Comparison of ENCODE assay signal across 20 cellular contexts in genomic region chr9:119291554-119291953, GRCh38.
DNase-seq lines count a peak whose midpoint lies in the region; ATAC-seq and TF ChIP-seq lines count a peak whose summit lies in the region.
"Had no signal": no experiment of that assay in that cellular context is flagged by ENCODE, and none has a peak within 500 bp of the region (broad histone marks: within the 10 kb centered on the region; RNA-seq: fewer than 3 reads in every experiment).

No MANE protein-coding gene starts in this region.

- ATAC-seq in GM23338 (no peak), HG03159 (IDR thresholded peaks at IDR 0.05; ENCODE audit: unreplicated experiment) (no peak)
- ATAC-seq: CD8-positive, alpha-beta T cell; GM12878; HCT116 had no signal

- no peaks in the 10 kb centered on the region for H3K9me2 ChIP-seq in GM23338 (ENCODE audit: insufficient read depth)

- H3K4me1 ChIP-seq in GM23338 (ENCODE audit: insufficient read depth): peaks cover 55% of the 10 kb centered on the region
- H3K4me1 ChIP-seq in esophagus muscularis mucosa: no peaks in the 10 kb centered on the region
- H3K4me1 ChIP-seq in left ventricle myocardium inferior: no peaks in the 10 kb centered on the region
- H3K4me1 ChIP-seq: BLaER1, Caco-2 had no signal

- H3K27me3 ChIP-seq in GM23338 (ENCODE audit: insufficient read depth) (no peaks in the 10 kb centered on the region), esophagus muscularis mucosa (peaks cover 0 to 2% (median 0%) of the 10 kb centered on the region in 4 donors), left ventricle myocardium inferior (ENCODE audit: low read depth) (no peaks in the 10 kb centered on the region)
- H3K27me3 ChIP-seq: BLaER1 had no signal

- intact Hi-C loops in esophagus muscularis mucosa (cut with DNase I): no loop called here
- intact Hi-C loops in left ventricle myocardium inferior (cut with micrococcal nuclease): no loop called here

- POLR2A ChIA-PET in RWPE1 (lab: Yijun Ruan, JAX; ENCODE audit: low non-redundant PET): no interaction called here

- 0 out of 3 replicates have a peak, but pooled peaks cover 2% of the 10 kb centered on the region for H3K36me3 Mint-ChIP-seq in GM23338 (ENCODE audit: low read depth)
- H3K36me3 Mint-ChIP-seq: CD4-positive, CD25-positive, alpha-beta regulatory T cell; CD8-positive, alpha-beta T cell had no signal

- CTCF ChIA-PET in RWPE1 (lab: Yijun Ruan, JAX): no interaction called here

- H3K4me3 ChIP-seq in GM23338: no peak overlapping the region
- no peak overlapping the region for H3K4me3 ChIP-seq in esophagus muscularis mucosa
- H3K4me3 ChIP-seq in left ventricle myocardium inferior: no peak overlapping the region
- H3K4me3 ChIP-seq: BLaER1, GM12878, GM23248 had no signal

- 0 out of 2 replicates have a peak overlapping the region, but pooled peaks have one; percentile 9 for H3K4me2 ChIP-seq in GM23338
- H3K4me2 ChIP-seq: BLaER1 had no signal

- no peak overlapping the region for H2AFZ ChIP-seq in GM23338
- H2AFZ ChIP-seq: GM23248 had no signal

- H3K9me3 ChIP-seq in esophagus muscularis mucosa: no peaks in the 10 kb centered on the region
- no peaks in the 10 kb centered on the region for H3K9me3 ChIP-seq in left ventricle myocardium inferior (replicated peaks)
- H3K9me3 ChIP-seq: BLaER1, Caco-2 had no signal

- H3K4me3 Mint-ChIP-seq in GM23338: no peak overlapping the region
- H3K4me3 Mint-ChIP-seq: B cell; CD4-positive, CD25-positive, alpha-beta regulatory T cell; CD8-positive, alpha-beta T cell; H9 had no signal

- TF ChIP-seq EP300 in esophagus muscularis mucosa (IDR thresholded peaks at IDR 0.05): no peak

- peaks cover 53% of the 10 kb centered on the region for H3K79me2 ChIP-seq in GM23338 (replicated peaks; ENCODE audit: insufficient read depth)

- no peaks in the 10 kb centered on the region for H3F3A ChIP-seq in GM23338 (replicated peaks; ENCODE audit: low read depth)

- H3K36me3 ChIP-seq in GM23338 (ENCODE audit: insufficient read depth) (no peaks in the 10 kb centered on the region), esophagus muscularis mucosa (no peaks in the 10 kb centered on the region), left ventricle myocardium inferior (no peaks in the 10 kb centered on the region)
- H3K36me3 ChIP-seq: BLaER1 had no signal

- WGBS in esophagus muscularis mucosa: 54% methylated on average over 1 of the region's 1 CpG

- no peaks in the 10 kb centered on the region for H3K9me3 Mint-ChIP-seq in GM23338
- H3K9me3 Mint-ChIP-seq: H9 had no signal

- no peak overlapping the region for H3K27ac Mint-ChIP-seq in GM23338
- H3K27ac Mint-ChIP-seq: B cell; CD4-positive, CD25-positive, alpha-beta regulatory T cell; CD8-positive, alpha-beta T cell had no signal

- DNase-seq in GM23338 (ENCODE audit: low spot score) (no peak), NCI-H69 (lab: John Stamatoyannopoulos, UW) (peak; percentile 39), esophagus muscularis mucosa (ENCODE audit: extremely low spot score) (peak; percentile 14), RWPE1 (ENCODE audit: low spot score) (no peak), left ventricle myocardium inferior (no peak)
- DNase-seq: Caco-2; CD4-positive, CD25-positive, alpha-beta regulatory T cell; CD8-positive, alpha-beta T cell; DMS153; EL; GDM1; GM23248; H9 had no signal

- no peak for TF ChIP-seq CTCF in GM23338 (conservative IDR thresholded peaks at IDR 0.05; ENCODE audit: low read depth in 2 of 2)
- no peak for TF ChIP-seq CTCF in esophagus muscularis mucosa (IDR thresholded peaks at IDR 0.05)
- TF ChIP-seq CTCF in RWPE1 (conservative IDR thresholded peaks at IDR 0.05; ENCODE audit: low read depth): no peak
- TF ChIP-seq CTCF in left ventricle myocardium inferior (IDR thresholded peaks at IDR 0.05; ENCODE audit: borderline replicate concordance): no peak

- H3K27ac ChIP-seq in GM23338 (ENCODE audit: low read depth) (no peak overlapping the region), esophagus muscularis mucosa (replicated peaks in 1 of 4) (no peak overlapping the region), RWPE1 (no peak overlapping the region), left ventricle myocardium inferior (replicated peaks) (no peak overlapping the region)
- H3K27ac ChIP-seq: 22Rv1, BLaER1, C4-2B, GM23248 had no signal

- H3K4me1 Mint-ChIP-seq in GM23338: peaks cover 61% of the 10 kb centered on the region
- H3K4me1 Mint-ChIP-seq: B cell; CD4-positive, CD25-positive, alpha-beta regulatory T cell had no signal

- no peak for TF ChIP-seq POLR2A in esophagus muscularis mucosa (IDR thresholded peaks at IDR 0.05; ENCODE audit: low read depth)

- peaks cover 3% of the 10 kb centered on the region for H3K27me3 Mint-ChIP-seq in GM23338 (ENCODE audit: insufficient read depth, low read depth, poor library complexity)
- H3K27me3 Mint-ChIP-seq: CD4-positive, CD25-positive, alpha-beta regulatory T cell had no signal

- no peaks in the 10 kb centered on the region for H4K20me1 ChIP-seq in GM23338 (replicated peaks; ENCODE audit: insufficient read depth)
- H4K20me1 ChIP-seq: BLaER1 had no signal

TF ChIP-seq in GM23338, 12 proteins besides CTCF, POLR2A, EP300 and RAD21 (continues in another document):
- TF ChIP-seq CREB1 (CRISPR knock-in tag; IDR thresholded peaks at IDR 0.05; ENCODE audit: low read depth): no peak
- TF ChIP-seq EZH2phosphoT487 (IDR thresholded peaks at IDR 0.05; ENCODE audit: unreplicated experiment): no peak
- TF ChIP-seq POLR2AphosphoS5 (IDR thresholded peaks at IDR 0.05; ENCODE audit: low read depth): no peak
- no peak for TF ChIP-seq NANOG (IDR thresholded peaks at IDR 0.05; ENCODE audit: borderline replicate concordance)
- TF ChIP-seq STAT1 (IDR thresholded peaks at IDR 0.05; ENCODE audit: unreplicated experiment): no peak
- TF ChIP-seq JUNB (IDR thresholded peaks at IDR 0.05; ENCODE audit: unreplicated experiment): no peak
- TF ChIP-seq ETS1 (IDR thresholded peaks at IDR 0.05): no peak
- TF ChIP-seq ZNF462 (CRISPR knock-in tag; IDR thresholded peaks at IDR 0.05): no peak

Comparison
In these comparisons a context has a peak if more than half of its experiments do, and no peak if none do; other contexts are left out.
1. DNase-seq: peak in NCI-H69 (single experiment) and esophagus muscularis mucosa (single experiment); none in GM23338 (single experiment), RWPE1 (single experiment) and left ventricle myocardium inferior (single experiment).